8 cellular contexts compared by ENCODE assay signal in genomic region chr19:49818691-49819331, GRCh38. TPM values are rescaled to one million over a fixed set of nuclear protein-coding genes. Genes with fewer than 3 reads are reported as not detected.
DNase-seq lines count a peak whose midpoint lies in the region; ATAC-seq and TF ChIP-seq lines count a peak whose summit lies in the region.

No MANE protein-coding gene starts in this region.

- peaks cover 6% of the 10 kb centered on the region for H3K36me3 Mint-ChIP-seq in activated CD8-positive, alpha-beta T cell treated with anti-CD3 and anti-CD28 coated beads for 36 hours (ENCODE audit: low read depth)

- H3K4me3 Mint-ChIP-seq in activated CD8-positive, alpha-beta T cell treated with anti-CD3 and anti-CD28 coated beads for 36 hours: peak overlapping the region; percentile 90

- H3K27me3 ChIP-seq in subcutaneous abdominal adipose tissue (ENCODE audit: control insufficient read depth in 5 of 5, insufficient read depth in 4 of 5, low read length in 5 of 5): no peaks in the 10 kb centered on the region

- peaks cover 18% of the 10 kb centered on the region for H3K4me1 Mint-ChIP-seq in activated CD8-positive, alpha-beta T cell treated with anti-CD3 and anti-CD28 coated beads for 36 hours (ENCODE audit: low read depth)

- H3K27ac ChIP-seq in subcutaneous abdominal adipose tissue (ENCODE audit: low read depth, low read length): peak overlapping the region; percentile 90

- intact Hi-C loops in activated CD8-positive, alpha-beta T cell treated with anti-CD3 and anti-CD28 coated beads for 36 hours (cut with micrococcal nuclease): no loop called here

- H3K4me3 ChIP-seq in iPS-18c (ENCODE audit: insufficient read depth, low read depth, low read length) (peak overlapping the region; percentile 95), subcutaneous abdominal adipose tissue (ENCODE audit: low read depth in 1 of 5, low read length in 5 of 5) (peak overlapping the region; percentile 92 to 98 (median 94))

- peaks cover 2 to 30% (median 25%) of the 10 kb centered on the region in 5 donors for H3K4me1 ChIP-seq in subcutaneous abdominal adipose tissue (ENCODE audit: control insufficient read depth in 5 of 5, insufficient read depth in 5 of 5, low read length in 5 of 5)

- H3K9ac ChIP-seq in subcutaneous abdominal adipose tissue (ENCODE audit: low read length in 5 of 5): peak overlapping the region; percentile 81 to 94 (median 91)

- no peaks in the 10 kb centered on the region for H3K9me3 Mint-ChIP-seq in activated CD8-positive, alpha-beta T cell treated with anti-CD3 and anti-CD28 coated beads for 36 hours

- H3K9me3 ChIP-seq in iPS-18c (ENCODE audit: control insufficient read depth, insufficient read depth, low read length) (no peaks in the 10 kb centered on the region), subcutaneous abdominal adipose tissue (ENCODE audit: control insufficient read depth in 5 of 5, low read length in 5 of 5) (no peaks in the 10 kb centered on the region)

- H3K36me3 ChIP-seq in subcutaneous abdominal adipose tissue (ENCODE audit: control insufficient read depth in 5 of 5, insufficient read depth in 5 of 5, low read length in 5 of 5): peaks cover 0 to 15% (median 13%) of the 10 kb centered on the region in 5 donors

- CTCF ChIA-PET in activated CD8-positive, alpha-beta T cell treated with anti-CD3 and anti-CD28 coated beads for 36 hours (lab: Charles Lee): interaction anchor here (1.4 kb wide), 1 partner anchor 101 kb away, joined by 3 read pairs; no protein-coding TSS in a partner anchor

- H3K27ac Mint-ChIP-seq in activated CD8-positive, alpha-beta T cell treated with anti-CD3 and anti-CD28 coated beads for 36 hours: peak overlapping the region; percentile 99

- POLR2A ChIA-PET in activated CD8-positive, alpha-beta T cell treated with anti-CD3 and anti-CD28 coated beads for 36 hours (lab: Charles Lee): interaction anchor here (0.6 to 1.8 kb wide), 7 partner anchors 12 to 68 kb away, joined by 3 to 6 read pairs (median 3); no protein-coding TSS in a partner anchor

- ATAC-seq in activated CD8-positive, alpha-beta T cell treated with anti-CD3 and anti-CD28 coated beads for 36 hours: no peak
- no peak for ATAC-seq in GM21825 (IDR thresholded peaks at IDR 0.05; ENCODE audit: unreplicated experiment)

- TF ChIP-seq CTCF in activated CD8-positive, alpha-beta T cell treated with anti-CD3 and anti-CD28 coated beads for 36 hours (IDR thresholded peaks at IDR 0.05): no peak

- no peaks in the 10 kb centered on the region for H3K27me3 Mint-ChIP-seq in activated CD8-positive, alpha-beta T cell treated with anti-CD3 and anti-CD28 coated beads for 36 hours

- DNase-seq in NCI-H82 (lab: John Stamatoyannopoulos, UW): peak; percentile 66
- no peak for DNase-seq in NCI-H82 treated with DMSO at 0.1 percent for 48 hours (lab: John Stamatoyannopoulos, UW; ENCODE audit: unreplicated experiment)
- DNase-seq in activated CD8-positive, alpha-beta T cell treated with anti-CD3 and anti-CD28 coated beads for 36 hours: no peak
- DNase-seq in SKM-1 (lab: John Stamatoyannopoulos, UW; ENCODE audit: unreplicated experiment): no peak
- DNase-seq in mucosa of gallbladder (ENCODE audit: low spot score): no peak

RNA-seq across cellular contexts. Expression of gene MED25, which starts 0.7 kb away (rescaled TPM):
- total RNA-seq in activated CD8-positive, alpha-beta T cell treated with anti-CD3 and anti-CD28 coated beads for 36 hours: 10 to 100 TPM; 35.7 to 38.7 TPM
- 66.0 TPM for total RNA-seq in mucosa of gallbladder

RNA-seq across cellular contexts. Expression of gene FUZ, which starts 5.7 kb away (rescaled TPM):
- total RNA-seq in activated CD8-positive, alpha-beta T cell treated with anti-CD3 and anti-CD28 coated beads for 36 hours: 10 to 100 TPM; 23.5 to 24.1 TPM
- 36.7 TPM for total RNA-seq in mucosa of gallbladder

RNA-seq across cellular contexts. Expression of gene PTOV1, which starts 32.1 kb away (rescaled TPM):
- 10 to 100 TPM; 87.4 to 88.5 TPM for total RNA-seq in activated CD8-positive, alpha-beta T cell treated with anti-CD3 and anti-CD28 coated beads for 36 hours
- 249 TPM for total RNA-seq in mucosa of gallbladder

RNA-seq across cellular contexts. Expression of gene PNKP, which starts 48.6 kb away (rescaled TPM):
- 10 to 100 TPM; 58.8 to 65.9 TPM for total RNA-seq in activated CD8-positive, alpha-beta T cell treated with anti-CD3 and anti-CD28 coated beads for 36 hours
- total RNA-seq in mucosa of gallbladder: 103 TPM

RNA-seq across cellular contexts. Expression of gene AP2A1, which starts 52.0 kb away (rescaled TPM):
- total RNA-seq in activated CD8-positive, alpha-beta T cell treated with anti-CD3 and anti-CD28 coated beads for 36 hours: 10 to 100 TPM; 83.4 to 84.5 TPM
- total RNA-seq in mucosa of gallbladder: 76.3 TPM
